8 cellular contexts compared by ENCODE assay signal in genomic region chr10:51074238-51075028, GRCh38. TPM values are rescaled to one million over a fixed set of nuclear protein-coding genes. Genes with fewer than 3 reads are reported as not detected.
A peak's percentile ranks its signal among the peaks of the same experiment; 100 is the strongest.
DNase-seq lines count a peak whose midpoint lies in the region; ATAC-seq, FAIRE-seq and TF ChIP-seq lines count a peak whose summit lies in the region.

Gene PRKG1, plus strand, starts transcription at chr10:51074487.

- DNase-seq in DMS114 treated with DMSO at 0.1 percent for 48 hours (lab: John Stamatoyannopoulos, UW; ENCODE audit: unreplicated experiment) = peak; percentile 35
- peak; percentile 46 for DNase-seq in HTR-8/SVneo (ENCODE audit: insufficient read length, low spot score)
- peak; percentile 5 to 16 for DNase-seq in activated CD4-positive, alpha-beta T cell treated with anti-CD3 and anti-CD28 coated beads, Interleukin-2, amount 50 U/mL, for 48 hours
- peak; percentile 84 for DNase-seq in fibroblast of peridontal ligament (ENCODE audit: extremely low read depth)
- DNase-seq in mucosa of gallbladder (ENCODE audit: low spot score) = peak; percentile 68
- peak; percentile 54 to 62 for DNase-seq in tibial nerve (ENCODE audit: low spot score in 2 of 2)

- TF ChIP-seq EP300 in tibial nerve (IDR thresholded peaks at IDR 0.05) = peak in 1 of 2 donors; percentile 4

- TF ChIP-seq POLR2A in tibial nerve (IDR thresholded peaks at IDR 0.05) = no peak

- peak within 1 kb of the TSS; percentile 50 to 87 (median 80) for H3K27ac ChIP-seq in tibial nerve

- no peaks in the 10 kb centered on the region for H3K9me3 ChIP-seq in tibial nerve

- H3K4me3 ChIP-seq in tibial nerve = peak within 1 kb of the TSS; percentile 33 to 75 (median 64)

- H3K36me3 ChIP-seq in tibial nerve = no peaks in the 10 kb centered on the region

- WGBS in tibial nerve, 2 donors = 1% methylated on average over 49 to 53 of the region's 59 CpGs

- H3K4me1 ChIP-seq in tibial nerve = peaks cover 0 to 26% (median 7%) of the 10 kb centered on the region in 4 donors

- TF ChIP-seq CTCF in tibial nerve (IDR thresholded peaks at IDR 0.05) = no peak

- ATAC-seq in HG03045 (IDR thresholded peaks at IDR 0.05; ENCODE audit: unreplicated experiment) (no peak), GM18873 (IDR thresholded peaks at IDR 0.05; ENCODE audit: low FRiP score, unreplicated experiment) (no peak)

- FAIRE-seq in HTR-8/SVneo (lab: Jason Lieb, UNC) = no peak

- no peaks in the 10 kb centered on the region for H3K27me3 ChIP-seq in tibial nerve

RNA-seq across cellular contexts. Expression of gene PRKG1, which starts in this region (rescaled TPM):
- total RNA-seq in mucosa of gallbladder (28.3 TPM), tibial nerve (10 to 100 TPM in 3 of 4 donors, 1 to 10 TPM in 1; 8.7 to 35.0 (median 14.8) TPM)

Comparison
In these comparisons a context has a peak if more than half of its experiments do, and no peak if none do; other contexts are left out.
1. DNase-seq: peak in every context shown above with its lines; median percentile 84 in fibroblast of peridontal ligament; 68 in mucosa of gallbladder; 58 in tibial nerve; 46 in HTR-8/SVneo; 35 in DMS114 treated with DMSO at 0.1 percent for 48 hours; 10 in activated CD4-positive, alpha-beta T cell treated with anti-CD3 and anti-CD28 coated beads, Interleukin-2, amount 50 U/mL, for 48 hours.